ENCODE assay signal across 15 cellular contexts in the genomic region with DNA sequence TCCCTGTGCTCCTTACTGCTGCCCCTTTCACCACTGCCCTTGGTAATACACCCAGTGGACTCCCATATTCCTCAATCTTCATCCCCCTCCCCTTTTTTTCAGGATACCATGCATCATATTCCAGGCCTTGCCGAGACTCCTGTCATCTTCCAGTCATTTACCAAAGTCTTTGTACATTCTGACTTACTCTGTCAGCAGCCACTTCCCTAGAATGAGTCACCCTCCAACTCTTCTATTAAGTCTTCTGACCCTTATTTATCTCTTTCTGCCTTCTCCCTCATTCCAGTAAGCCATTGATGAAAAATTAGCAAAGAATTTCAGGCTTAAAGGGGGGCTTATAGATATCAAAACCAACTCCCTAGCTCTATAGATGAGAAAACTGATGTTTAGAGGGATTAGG.
DNase-seq lines count a peak whose midpoint lies in the region; ATAC-seq and TF ChIP-seq lines count a peak whose summit lies in the region.
"Had no signal": no experiment of that assay in that cellular context is flagged by ENCODE, and none has a peak within 500 bp of the region (broad histone marks: within the 10 kb centered on the region; RNA-seq: fewer than 3 reads in every experiment).

No MANE protein-coding gene starts in this region.

- DNase-seq in A172 (ENCODE audit: low spot score) = peak; percentile 2
- DNase-seq in HS-27A (ENCODE audit: low read depth) = peak; percentile 57
- DNase-seq in amniotic epithelial cell (ENCODE audit: low read depth) = peak; percentile 68
- DNase-seq in foreskin fibroblast = peak; percentile 41 to 65
- no peak for DNase-seq in H4 (ENCODE audit: low spot score)
- no peak for DNase-seq in NCI-H510A treated with DMSO at 0.1 percent for 48 hours (lab: John Stamatoyannopoulos, UW)
- DNase-seq in effector memory CD8-positive, alpha-beta T cell = no peak
- DNase-seq: activated naive CD4-positive, alpha-beta T cell treated with anti-CD3 and anti-CD28 coated beads, Interleukin-2, amount 10 ng/mL, durations not matched to agents 7 days and 5 days; CD4-positive, alpha-beta T cell; DND-41; NCI-H2171 had no signal

- peaks cover 27 to 74% of the 10 kb centered on the region in 2 donors for H3K27me3 Mint-ChIP-seq in effector memory CD8-positive, alpha-beta T cell
- H3K27me3 Mint-ChIP-seq: activated naive CD4-positive, alpha-beta T cell treated with anti-CD3 and anti-CD28 coated beads, Interleukin-2, amount 10 ng/mL, durations not matched to agents 7 days and 5 days; brain had no signal

- H3K4me1 Mint-ChIP-seq in effector memory CD8-positive, alpha-beta T cell (ENCODE audit: low read depth in 2 of 2) = no peaks in the 10 kb centered on the region
- H3K4me1 Mint-ChIP-seq: activated naive CD4-positive, alpha-beta T cell treated with anti-CD3 and anti-CD28 coated beads, Interleukin-2, amount 10 ng/mL, durations not matched to agents 7 days and 5 days had no signal

- no peaks in the 10 kb centered on the region for H3K36me3 Mint-ChIP-seq in effector memory CD8-positive, alpha-beta T cell (ENCODE audit: insufficient read depth)
- H3K36me3 Mint-ChIP-seq: activated naive CD4-positive, alpha-beta T cell treated with anti-CD3 and anti-CD28 coated beads, Interleukin-2, amount 10 ng/mL, durations not matched to agents 7 days and 5 days; brain had no signal

- ATAC-seq in HG02970 (IDR thresholded peaks at IDR 0.05; ENCODE audit: low FRiP score, unreplicated experiment) = no peak
- no peak for ATAC-seq in effector memory CD8-positive, alpha-beta T cell (replicated peaks)
- ATAC-seq: K562 had no signal

- H3K4me3 Mint-ChIP-seq in effector memory CD8-positive, alpha-beta T cell = no peak overlapping the region
- H3K4me3 Mint-ChIP-seq: activated naive CD4-positive, alpha-beta T cell treated with anti-CD3 and anti-CD28 coated beads, Interleukin-2, amount 10 ng/mL, durations not matched to agents 7 days and 5 days; brain; CD4-positive, alpha-beta T cell had no signal

- no peaks in the 10 kb centered on the region for H3K9me3 Mint-ChIP-seq in effector memory CD8-positive, alpha-beta T cell
- H3K9me3 Mint-ChIP-seq: activated naive CD4-positive, alpha-beta T cell treated with anti-CD3 and anti-CD28 coated beads, Interleukin-2, amount 10 ng/mL, durations not matched to agents 7 days and 5 days; brain; CD4-positive, alpha-beta T cell had no signal

- TF ChIP-seq CTCF in foreskin fibroblast (IDR thresholded peaks at IDR 0.05; ENCODE audit: low read depth, low read length) = no peak

- no peak overlapping the region for H3K4me3 ChIP-seq in foreskin fibroblast (ENCODE audit: low read depth in 1 of 2, low read length in 2 of 2)
- H3K4me3 ChIP-seq: K562, right atrium auricular region had no signal

- H3K27ac Mint-ChIP-seq in effector memory CD8-positive, alpha-beta T cell = no peak overlapping the region
- H3K27ac Mint-ChIP-seq: activated naive CD4-positive, alpha-beta T cell treated with anti-CD3 and anti-CD28 coated beads, Interleukin-2, amount 10 ng/mL, durations not matched to agents 7 days and 5 days; brain; CD4-positive, alpha-beta T cell had no signal

Comparison
In these comparisons a context has a peak if more than half of its experiments do, and no peak if none do; other contexts are left out.
1. DNase-seq: peak in A172 (single experiment), HS-27A (single experiment), amniotic epithelial cell (single experiment) and foreskin fibroblast (2 of 2); none in H4 (single experiment), NCI-H510A treated with DMSO at 0.1 percent for 48 hours (single experiment) and effector memory CD8-positive, alpha-beta T cell (0 of 3).